ENCODE assay signal across 26 cellular contexts in genomic region chrX:96204928-96205327, GRCh38.
"Had no signal": no experiment of that assay in that cellular context is flagged by ENCODE, and none has a peak within 500 bp of the region (broad histone marks: within the 10 kb centered on the region; RNA-seq: fewer than 3 reads in every experiment).

No MANE protein-coding gene starts in this region.

- H3K27ac ChIP-seq: esophagus muscularis mucosa, foreskin keratinocyte, gastroesophageal sphincter, heart left ventricle, neural progenitor cell, prostate gland, right atrium auricular region, sigmoid colon, testis, tibial artery had no signal

- H3K36me3 Mint-ChIP-seq: memory B cell; naive thymus-derived CD4-positive, alpha-beta T cell; neural progenitor cell; stimulated activated memory B cell treated with anti-CD40 and anti-IgM and Interleukin-4, amounts not matched to agents 10 μg/mL and 1 μg/mL and 100 μg/mL, for 72 hours; type B pancreatic cell had no signal

- H3K36me3 ChIP-seq: esophagus muscularis mucosa, gastroesophageal sphincter, heart left ventricle, neural progenitor cell, prostate gland, right atrium auricular region, sigmoid colon, tibial artery had no signal

- H3K27me3 Mint-ChIP-seq: central memory CD8-positive, alpha-beta T cell; memory B cell; naive thymus-derived CD4-positive, alpha-beta T cell; stimulated activated memory B cell treated with anti-CD40 and anti-IgM and Interleukin-4, amounts not matched to agents 10 μg/mL and 1 μg/mL and 100 μg/mL, for 72 hours; type B pancreatic cell had no signal

- DNase-seq: cortex of kidney; foreskin keratinocyte; heart left ventricle; hippocampal formation; left cardiac atrium; left ventricle myocardium superior; naive thymus-derived CD4-positive, alpha-beta T cell; sigmoid colon; stimulated activated CD4-positive, alpha-beta T cell treated with anti-CD3 and anti-CD28 coated beads, Interleukin-2, amount 100 ng/mL, for 24 hours; stimulated activated CD4-positive, alpha-beta T cell treated with anti-CD3 and anti-CD28 coated beads, Interleukin-4, amount 100 ng/mL, for 4 hours; stimulated activated naive CD8-positive, alpha-beta T cell treated with anti-CD3 and anti-CD28 coated beads, Interleukin-15, Interleukin-2, amounts not matched to agents 100 U/mL and 50 U/mL, for 24 hours; substantia nigra; testis; tibial artery had no signal

- FAIRE-seq: islet of Langerhans had no signal

- H3K9ac ChIP-seq: neural progenitor cell had no signal

- ATAC-seq: foreskin keratinocyte; gastroesophageal sphincter; heart left ventricle; left cardiac atrium; left ventricle myocardium superior; naive thymus-derived CD4-positive, alpha-beta T cell; stimulated activated memory B cell treated with anti-CD40 and anti-IgM and Interleukin-4, amounts not matched to agents 10 μg/mL and 1 μg/mL and 100 μg/mL, for 72 hours; stimulated activated naive CD8-positive, alpha-beta T cell treated with anti-CD3 and anti-CD28 coated beads, Interleukin-15, Interleukin-2, amounts not matched to agents 100 U/mL and 50 U/mL, for 24 hours had no signal

- H3K27me3 ChIP-seq: esophagus muscularis mucosa, foreskin keratinocyte, gastroesophageal sphincter, heart left ventricle, neural progenitor cell, right atrium auricular region, sigmoid colon, testis, tibial artery had no signal

- H3K9me3 ChIP-seq: esophagus muscularis mucosa, gastroesophageal sphincter, heart left ventricle, prostate gland, sigmoid colon, testis, tibial artery had no signal

- H3K4me1 ChIP-seq: esophagus muscularis mucosa, foreskin keratinocyte, gastroesophageal sphincter, heart left ventricle, neural progenitor cell, prostate gland, right atrium auricular region, sigmoid colon, testis, tibial artery had no signal

- H3K9me3 Mint-ChIP-seq: central memory CD8-positive, alpha-beta T cell; memory B cell; type B pancreatic cell had no signal

- H3K4me2 ChIP-seq: neural progenitor cell had no signal

- H2AFZ ChIP-seq: neural progenitor cell had no signal

- H3K4me3 ChIP-seq: esophagus muscularis mucosa, gastroesophageal sphincter, heart left ventricle, lung, neural progenitor cell, prostate gland, right atrium auricular region, sigmoid colon, testis, tibial artery had no signal

- H3K4me3 Mint-ChIP-seq: central memory CD8-positive, alpha-beta T cell; memory B cell; naive thymus-derived CD4-positive, alpha-beta T cell; nephron; neural progenitor cell; stimulated activated memory B cell treated with anti-CD40 and anti-IgM and Interleukin-4, amounts not matched to agents 10 μg/mL and 1 μg/mL and 100 μg/mL, for 72 hours; type B pancreatic cell had no signal

- H3K27ac Mint-ChIP-seq: memory B cell; naive thymus-derived CD4-positive, alpha-beta T cell; nephron; neural progenitor cell; stimulated activated memory B cell treated with anti-CD40 and anti-IgM and Interleukin-4, amounts not matched to agents 10 μg/mL and 1 μg/mL and 100 μg/mL, for 72 hours; type B pancreatic cell had no signal

- H3K4me1 Mint-ChIP-seq: central memory CD8-positive, alpha-beta T cell; memory B cell; naive thymus-derived CD4-positive, alpha-beta T cell; nephron; neural progenitor cell; stimulated activated memory B cell treated with anti-CD40 and anti-IgM and Interleukin-4, amounts not matched to agents 10 μg/mL and 1 μg/mL and 100 μg/mL, for 72 hours had no signal
